8 cellular contexts compared by ENCODE assay signal in the genomic region with DNA sequence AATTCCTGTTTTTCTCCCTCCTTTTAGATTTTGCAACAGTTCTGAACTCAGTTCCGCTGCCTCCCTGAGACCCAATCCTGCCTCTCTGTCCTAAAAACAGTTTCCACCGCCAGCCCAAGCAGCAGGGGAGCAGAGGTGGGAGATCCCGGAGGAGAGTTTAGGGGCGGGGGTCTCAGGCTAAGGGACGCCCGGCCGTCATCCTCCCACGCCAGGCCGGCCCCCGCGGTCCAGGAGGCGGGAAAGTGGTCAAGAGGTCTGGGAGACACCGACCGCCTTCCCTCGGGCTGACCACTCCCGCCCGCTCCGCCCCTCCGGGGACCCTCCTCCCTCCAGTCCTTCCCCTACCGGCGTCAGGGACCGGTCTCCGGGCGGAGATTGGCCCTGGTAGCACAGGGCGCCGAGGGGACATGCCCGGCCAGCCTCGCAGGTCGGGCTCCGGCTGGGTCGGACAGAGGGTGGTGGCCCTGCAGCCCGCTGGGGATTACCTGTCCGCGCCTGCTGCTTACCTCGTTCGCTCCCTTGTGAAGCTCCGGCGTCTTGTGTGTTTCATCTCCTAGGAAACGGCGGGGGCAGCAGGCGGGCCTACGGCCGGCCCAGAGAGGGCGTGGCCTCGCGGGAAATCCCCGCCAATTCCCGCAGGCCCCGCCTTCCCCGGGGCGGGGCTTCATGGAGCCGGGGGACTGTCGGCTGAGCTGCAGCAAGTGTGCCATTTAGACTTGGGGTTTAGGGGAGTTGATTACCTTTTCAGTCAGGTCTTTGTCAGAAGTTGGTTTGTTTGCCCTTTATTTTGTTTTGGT. TPM values are rescaled to one million over a fixed set of nuclear protein-coding genes. Genes with fewer than 3 reads are reported as not detected.
A peak's percentile ranks its signal among the peaks of the same experiment; 100 is the strongest.
DNase-seq lines count a peak whose midpoint lies in the region; ATAC-seq and TF ChIP-seq lines count a peak whose summit lies in the region.

A gene with protein sequence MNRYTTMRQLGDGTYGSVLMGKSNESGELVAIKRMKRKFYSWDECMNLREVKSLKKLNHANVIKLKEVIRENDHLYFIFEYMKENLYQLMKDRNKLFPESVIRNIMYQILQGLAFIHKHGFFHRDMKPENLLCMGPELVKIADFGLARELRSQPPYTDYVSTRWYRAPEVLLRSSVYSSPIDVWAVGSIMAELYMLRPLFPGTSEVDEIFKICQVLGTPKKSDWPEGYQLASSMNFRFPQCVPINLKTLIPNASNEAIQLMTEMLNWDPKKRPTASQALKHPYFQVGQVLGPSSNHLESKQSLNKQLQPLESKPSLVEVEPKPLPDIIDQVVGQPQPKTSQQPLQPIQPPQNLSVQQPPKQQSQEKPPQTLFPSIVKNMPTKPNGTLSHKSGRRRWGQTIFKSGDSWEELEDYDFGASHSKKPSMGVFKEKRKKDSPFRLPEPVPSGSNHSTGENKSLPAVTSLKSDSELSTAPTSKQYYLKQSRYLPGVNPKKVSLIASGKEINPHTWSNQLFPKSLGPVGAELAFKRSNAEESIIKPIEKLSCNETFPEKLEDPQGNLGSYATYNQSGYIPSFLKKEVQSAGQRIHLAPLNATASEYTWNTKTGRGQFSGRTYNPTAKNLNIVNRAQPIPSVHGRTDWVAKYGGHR (minus strand): TSS at position 543 of the 797 bp plus-strand sequence. CDS start 7,891 bp downstream, outside the sequence.

- peaks cover 19% of the 10 kb centered on the region for H3K4me1 Mint-ChIP-seq in activated naive CD8-positive, alpha-beta T cell treated with anti-CD3 and anti-CD28 coated beads for 36 hours

- 0 to 1% methylated on average over 35 to 50 of the region's 53 CpGs for WGBS in tibial nerve, 2 donors

- H3K27ac ChIP-seq in cardiac muscle cell (peak within 1 kb of the TSS; percentile 57), parathyroid adenoma (peak within 1 kb of the TSS; percentile 94), tibial nerve (peak within 1 kb of the TSS in 3 of 4 donors; percentile 23 to 82 (median 50))

- no peaks in the 10 kb centered on the region for H3K36me3 ChIP-seq in cardiac muscle cell
- H3K36me3 ChIP-seq in parathyroid adenoma (ENCODE audit: control insufficient read depth, insufficient read depth, low read length): no peaks in the 10 kb centered on the region
- H3K36me3 ChIP-seq in tibial nerve: no peaks in the 10 kb centered on the region

- DNase-seq in GM10248 (ENCODE audit: extremely low spot score) (peak; percentile 97), NCI-H1092 (lab: John Stamatoyannopoulos, UW) (peak; percentile 30), SKM-1 (lab: John Stamatoyannopoulos, UW; ENCODE audit: unreplicated experiment) (peak; percentile 76), cardiac muscle cell (ENCODE audit: low read depth in 1 of 2, low spot score in 1 of 2) (peak; percentile 84 to 93), tibial nerve (ENCODE audit: low spot score in 2 of 2) (peak; percentile 59 to 64)
- DNase-seq in activated naive CD8-positive, alpha-beta T cell treated with anti-CD3 and anti-CD28 coated beads for 36 hours: peak; percentile 91

- TF ChIP-seq CTCF in GM10248 (IDR thresholded peaks at IDR 0.05; ENCODE audit: control extremely low read depth, extremely low read depth, low read depth, missing control alignments) (no peak), cardiac muscle cell (IDR thresholded peaks at IDR 0.05; ENCODE audit: low read depth, low read length) (no peak), parathyroid adenoma (IDR thresholded peaks at IDR 0.05) (no peak), tibial nerve (IDR thresholded peaks at IDR 0.05) (no peak)

- peak; percentile 71 for ATAC-seq in HG02588 (IDR thresholded peaks at IDR 0.05; ENCODE audit: unreplicated experiment)

- H3K4me1 ChIP-seq in cardiac muscle cell (ENCODE audit: low read depth) (peaks cover 9% of the 10 kb centered on the region), parathyroid adenoma (peaks cover 21% of the 10 kb centered on the region), tibial nerve (peaks cover 0 to 24% (median 11%) of the 10 kb centered on the region in 4 donors)

- TF ChIP-seq POLR2A in tibial nerve (IDR thresholded peaks at IDR 0.05): peak in 1 of 2 donors; percentile 36

- H3K4me2 ChIP-seq in parathyroid adenoma (ENCODE audit: low read length): peak within 1 kb of the TSS; percentile 82

- POLR2A ChIA-PET in GM10248 (lab: Yijun Ruan, JAX): interaction anchor here (0.8 kb wide), 1 partner anchor 9 kb away, joined by 3 read pairs; no protein-coding TSS in a partner anchor

- H3K9me3 ChIP-seq in cardiac muscle cell (ENCODE audit: low read depth) (no peaks in the 10 kb centered on the region), parathyroid adenoma (ENCODE audit: control insufficient read depth, low read length) (no peaks in the 10 kb centered on the region), tibial nerve (peaks cover 0 to under 1% (median 0%) of the 10 kb centered on the region in 4 donors)

- H3K4me3 Mint-ChIP-seq in activated naive CD8-positive, alpha-beta T cell treated with anti-CD3 and anti-CD28 coated beads for 36 hours: peak within 1 kb of the TSS; percentile 78

- peak within 1 kb of the TSS; percentile 95 for H3K27ac Mint-ChIP-seq in activated naive CD8-positive, alpha-beta T cell treated with anti-CD3 and anti-CD28 coated beads for 36 hours

- H3K79me2 ChIP-seq in parathyroid adenoma: peaks cover 9% of the 10 kb centered on the region

- H3K9me3 Mint-ChIP-seq in activated naive CD8-positive, alpha-beta T cell treated with anti-CD3 and anti-CD28 coated beads for 36 hours: peaks cover 6% of the 10 kb centered on the region

- peaks cover 4% of the 10 kb centered on the region for H3K36me3 Mint-ChIP-seq in activated naive CD8-positive, alpha-beta T cell treated with anti-CD3 and anti-CD28 coated beads for 36 hours

- peak within 1 kb of the TSS; percentile 71 for H3K4me3 ChIP-seq in cardiac muscle cell
- peak within 1 kb of the TSS; percentile 77 for H3K4me3 ChIP-seq in parathyroid adenoma (ENCODE audit: low read depth, low read length)
- peak within 1 kb of the TSS; percentile 50 to 90 (median 68) for H3K4me3 ChIP-seq in tibial nerve

- H3K27me3 Mint-ChIP-seq in activated naive CD8-positive, alpha-beta T cell treated with anti-CD3 and anti-CD28 coated beads for 36 hours: peaks cover 69% of the 10 kb centered on the region

- CTCF ChIA-PET in GM10248 (lab: Yijun Ruan, JAX): interaction anchor here (0.8 to 1.7 kb wide), 6 partner anchors 19 to 373 kb away, joined by 3 to 4 read pairs (median 3); no protein-coding TSS in a partner anchor

- H2AFZ ChIP-seq in parathyroid adenoma: peak within 1 kb of the TSS; percentile 77

- peak in 1 of 2 donors; percentile 56 for TF ChIP-seq EP300 in tibial nerve (IDR thresholded peaks at IDR 0.05)

- H3K9ac ChIP-seq in parathyroid adenoma: peak within 1 kb of the TSS; percentile 56

- H3K27me3 ChIP-seq in cardiac muscle cell (peaks cover 9% of the 10 kb centered on the region), parathyroid adenoma (ENCODE audit: control insufficient read depth, insufficient read depth, low read length) (no peaks in the 10 kb centered on the region), tibial nerve (no peaks in the 10 kb centered on the region)

RNA-seq across cellular contexts. Expression of the gene that starts here (rescaled TPM):
- total RNA-seq in activated naive CD8-positive, alpha-beta T cell treated with anti-CD3 and anti-CD28 coated beads for 36 hours: under 1 TPM; 0.47 to 0.68 TPM
- total RNA-seq in cardiac muscle cell (0.04 and 0.18 TPM in 2 replicates), tibial nerve (under 1 TPM in 2 of 4 donors, not detected in 2; 0.59 to 0.90 TPM)
- polyA plus RNA-seq in cardiac muscle cell: 0.49 and 0.77 TPM in 2 replicates

Comparison
In these comparisons a context has a peak if more than half of its experiments do, and no peak if none do; other contexts are left out.
1. Peak in every context shown above with its lines: DNase-seq, ATAC-seq, H3K4me3 ChIP-seq and H3K27ac ChIP-seq.
2. Peak in DNase-seq in activated naive CD8-positive, alpha-beta T cell treated with anti-CD3 and anti-CD28 coated beads for 36 hours; RNA of the gene not detected or under 1 TPM.
3. Peak in DNase-seq, H3K4me3 ChIP-seq and H3K27ac ChIP-seq in cardiac muscle cell; RNA of the gene not detected or under 1 TPM.
4. Peak in DNase-seq, H3K4me3 ChIP-seq and H3K27ac ChIP-seq in tibial nerve; RNA of the gene not detected or under 1 TPM.
5. DNase-seq: peak in every context shown above with its lines; median percentile 97 in GM10248; 91 in activated naive CD8-positive, alpha-beta T cell treated with anti-CD3 and anti-CD28 coated beads for 36 hours; 88 in cardiac muscle cell; 76 in SKM-1; 62 in tibial nerve; 30 in NCI-H1092.